ENCODE assay signal across 15 cellular contexts in genomic region chr17:37111329-37111728, GRCh38.
"Had no signal": no experiment of that assay in that cellular context is flagged by ENCODE, and none has a peak within 500 bp of the region (broad histone marks: within the 10 kb centered on the region; RNA-seq: fewer than 3 reads in every experiment).

No MANE protein-coding gene starts in this region.

- H3K27ac ChIP-seq: cardiac muscle cell, colonic mucosa, lower lobe of right lung, ovary, stomach, tibial artery had no signal

- H3K36me3 ChIP-seq: colonic mucosa, ovary had no signal

- H3K4me1 ChIP-seq: colonic mucosa had no signal

- H3K27ac Mint-ChIP-seq: activated CD4-positive, alpha-beta memory T cell treated with anti-CD3 and anti-CD28 coated beads for 36 hours; activated naive CD8-positive, alpha-beta T cell treated with anti-CD3 and anti-CD28 coated beads, Interleukin-2, amount 50 U/mL, for 24 hours; natural killer cell had no signal

- DNase-seq: activated CD4-positive, alpha-beta memory T cell treated with anti-CD3 and anti-CD28 coated beads for 36 hours; activated gamma-delta T cell treated with Interleukin-2 at 50 U/mL for 16 hours; activated naive CD8-positive, alpha-beta T cell treated with anti-CD3 and anti-CD28 coated beads, Interleukin-2, amount 50 U/mL, for 24 hours; activated T-cell treated with anti-CD3 and anti-CD28 coated beads, Interleukin-2, amount 50 U/mL, for 48 hours; colonic mucosa; effector CD4-positive, alpha-beta T cell; kidney glomerular epithelial cell; lower lobe of right lung; natural killer cell; ovary; stimulated activated CD4-positive, alpha-beta T cell treated with anti-CD3 and anti-CD28 coated beads, Interleukin-4, amount 100 ng/mL, for 4 hours; stomach; T-helper 9 cell; tibial artery had no signal

- H3K4me3 ChIP-seq: cardiac muscle cell, colonic mucosa, lower lobe of right lung, ovary, stomach, tibial artery had no signal

- H3K27me3 Mint-ChIP-seq: activated CD4-positive, alpha-beta memory T cell treated with anti-CD3 and anti-CD28 coated beads for 36 hours; activated naive CD8-positive, alpha-beta T cell treated with anti-CD3 and anti-CD28 coated beads, Interleukin-2, amount 50 U/mL, for 24 hours had no signal

- H3K9me3 Mint-ChIP-seq: activated CD4-positive, alpha-beta memory T cell treated with anti-CD3 and anti-CD28 coated beads for 36 hours; activated naive CD8-positive, alpha-beta T cell treated with anti-CD3 and anti-CD28 coated beads, Interleukin-2, amount 50 U/mL, for 24 hours; natural killer cell had no signal

- H3K4me3 Mint-ChIP-seq: activated CD4-positive, alpha-beta memory T cell treated with anti-CD3 and anti-CD28 coated beads for 36 hours; activated naive CD8-positive, alpha-beta T cell treated with anti-CD3 and anti-CD28 coated beads, Interleukin-2, amount 50 U/mL, for 24 hours; natural killer cell had no signal

- H3K4me1 Mint-ChIP-seq: activated naive CD8-positive, alpha-beta T cell treated with anti-CD3 and anti-CD28 coated beads, Interleukin-2, amount 50 U/mL, for 24 hours; natural killer cell had no signal

- H3K9me3 ChIP-seq: colonic mucosa, lower lobe of right lung, ovary, stomach, tibial artery had no signal

- ATAC-seq: activated naive CD8-positive, alpha-beta T cell treated with anti-CD3 and anti-CD28 coated beads, Interleukin-2, amount 50 U/mL, for 24 hours; lower lobe of right lung; natural killer cell had no signal

- H3K27me3 ChIP-seq: cardiac muscle cell, colonic mucosa, ovary, stomach, tibial artery had no signal
